In genomic region chr1:23556661-23557470, GRCh38 we compare ENCODE assay signal across 8 cellular contexts. TPM values are rescaled to one million over a fixed set of nuclear protein-coding genes. Genes with fewer than 3 reads are reported as not detected.
DNase-seq lines count a peak whose midpoint lies in the region; ATAC-seq and TF ChIP-seq lines count a peak whose summit lies in the region.

No MANE protein-coding gene starts in this region.

- POLR2A ChIA-PET in activated CD4-positive, alpha-beta T cell treated with anti-CD3 and anti-CD28 coated beads for 36 hours (lab: Charles Lee), result interaction anchor here (0.6 to 0.9 kb wide), 3 partner anchors 57 to 78 kb away, joined by 3 to 4 read pairs (median 3); no protein-coding TSS in a partner anchor

- peaks cover 23% of the 10 kb centered on the region for H3K36me3 Mint-ChIP-seq in activated CD4-positive, alpha-beta T cell treated with anti-CD3 and anti-CD28 coated beads for 36 hours (ENCODE audit: low read depth)

- peaks cover 45% of the 10 kb centered on the region for H3F3A ChIP-seq in SU-DHL-6 (ENCODE audit: insufficient read depth)

- peaks cover 5% of the 10 kb centered on the region for H3K27me3 Mint-ChIP-seq in activated CD4-positive, alpha-beta T cell treated with anti-CD3 and anti-CD28 coated beads for 36 hours

- H3K9ac ChIP-seq in SU-DHL-6 (ENCODE audit: low read length), result peak overlapping the region; percentile 88

- DNase-seq in activated CD4-positive, alpha-beta T cell treated with anti-CD3 and anti-CD28 coated beads for 36 hours, result peak; percentile 23
- DNase-seq in activated CD4-positive, alpha-beta T cell treated with anti-CD3 and anti-CD28 coated beads for 4 hours, result no peak
- DNase-seq in fibroblast of the aortic adventitia (ENCODE audit: low read depth) (peak; percentile 75), skeletal muscle cell (ENCODE audit: low read depth) (no peak), inferior parietal cortex (ENCODE audit: extremely low spot score) (no peak), DMS153 (lab: John Stamatoyannopoulos, UW) (no peak)
- no peak for DNase-seq in stimulated activated CD4-positive, alpha-beta T cell treated with anti-CD3 and anti-CD28 coated beads, Interleukin-15, amount 100 ng/mL, for 24 hours

- no peak for TF ChIP-seq CTCF in SU-DHL-6 (IDR thresholded peaks at IDR 0.05; ENCODE audit: insufficient read depth, low read length, poor library complexity, severe bottlenecking)
- TF ChIP-seq CTCF in fibroblast of the aortic adventitia (IDR thresholded peaks at IDR 0.05; ENCODE audit: insufficient read depth, low read length), result no peak

- peak overlapping the region; percentile 86 for H3K27ac ChIP-seq in SU-DHL-6 (ENCODE audit: low read depth, low read length)

- no peaks in the 10 kb centered on the region for H3K9me3 Mint-ChIP-seq in activated CD4-positive, alpha-beta T cell treated with anti-CD3 and anti-CD28 coated beads for 36 hours (ENCODE audit: low read depth)

- no peaks in the 10 kb centered on the region for H4K20me1 ChIP-seq in SU-DHL-6 (ENCODE audit: low read depth, low read length)

- H3K4me3 ChIP-seq in SU-DHL-6 (ENCODE audit: insufficient read depth, low read length, poor library complexity, severe bottlenecking) (peak overlapping the region; percentile 84), fibroblast of the aortic adventitia (ENCODE audit: low read depth, low read length) (peak overlapping the region; percentile 78), skeletal muscle cell (ENCODE audit: low read depth, low read length) (peak overlapping the region; percentile 85)

- no peak overlapping the region for H2AFZ ChIP-seq in SU-DHL-6 (ENCODE audit: low read depth, low read length, severe bottlenecking)

- no peaks in the 10 kb centered on the region for H3K27me3 ChIP-seq in SU-DHL-6 (ENCODE audit: low read length)

- H3K27ac Mint-ChIP-seq in activated CD4-positive, alpha-beta T cell treated with anti-CD3 and anti-CD28 coated beads for 36 hours, result peak overlapping the region; percentile 79

- no peaks in the 10 kb centered on the region for H3K9me2 ChIP-seq in SU-DHL-6 (replicated peaks; ENCODE audit: insufficient read depth, low read length)

- peaks cover 56% of the 10 kb centered on the region for H3K4me1 Mint-ChIP-seq in activated CD4-positive, alpha-beta T cell treated with anti-CD3 and anti-CD28 coated beads for 36 hours

- ATAC-seq in activated CD4-positive, alpha-beta T cell treated with anti-CD3 and anti-CD28 coated beads for 36 hours, result no peak

- H3K79me2 ChIP-seq in SU-DHL-6 (ENCODE audit: insufficient read depth, low read length), result peaks cover 9% of the 10 kb centered on the region

- H3K4me2 ChIP-seq in SU-DHL-6 (ENCODE audit: low read depth, low read length, poor library complexity, severe bottlenecking), result peak overlapping the region; percentile 82

- CTCF ChIA-PET in activated CD4-positive, alpha-beta T cell treated with anti-CD3 and anti-CD28 coated beads for 36 hours (lab: Charles Lee), result interaction anchor here (1.0 to 21.5 kb wide), 10 partner anchors 9 to 78 kb away, joined by 3 to 678 read pairs (median 6); no protein-coding TSS in a partner anchor

- intact Hi-C loops in activated CD4-positive, alpha-beta T cell treated with anti-CD3 and anti-CD28 coated beads for 36 hours (cut with DNase I, micrococcal nuclease), result loop anchor here in 1 of 2 experiments (5.0 kb wide), 2 partner anchors 35 to 400 kb away; partner anchors contain the start of gene PNRC2

- H3K9me3 ChIP-seq in SU-DHL-6 (ENCODE audit: insufficient read depth, low read length), result no peaks in the 10 kb centered on the region

- H3K36me3 ChIP-seq in SU-DHL-6 (ENCODE audit: low read length), result no peaks in the 10 kb centered on the region

- peak overlapping the region; percentile 94 for H3K4me3 Mint-ChIP-seq in activated CD4-positive, alpha-beta T cell treated with anti-CD3 and anti-CD28 coated beads for 36 hours

RNA-seq across cellular contexts. Expression of gene ID3, which starts 2.4 kb away (rescaled TPM):
- total RNA-seq in activated CD4-positive, alpha-beta T cell treated with anti-CD3 and anti-CD28 coated beads for 36 hours, result 10 to 100 TPM; 42.6 to 43.9 TPM
- 51.8 and 673 TPM in 2 replicates for total RNA-seq in fibroblast of the aortic adventitia (ENCODE audit: low replicate concordance)

RNA-seq across cellular contexts. Expression of gene E2F2, which starts 25.8 kb away (rescaled TPM):
- total RNA-seq in activated CD4-positive, alpha-beta T cell treated with anti-CD3 and anti-CD28 coated beads for 36 hours, result 10 to 100 TPM; 25.0 to 32.0 TPM
- total RNA-seq in fibroblast of the aortic adventitia (ENCODE audit: low replicate concordance), result 5.6 TPM in 1 of 2 replicates, not detected in the other

Comparison
In these comparisons a context has a peak if more than half of its experiments do, and no peak if none do; other contexts are left out.
1. DNase-seq: peak in activated CD4-positive, alpha-beta T cell treated with anti-CD3 and anti-CD28 coated beads for 36 hours (single experiment) and fibroblast of the aortic adventitia (single experiment); none in activated CD4-positive, alpha-beta T cell treated with anti-CD3 and anti-CD28 coated beads for 4 hours (0 of 2), skeletal muscle cell (single experiment), inferior parietal cortex (single experiment), DMS153 (single experiment) and stimulated activated CD4-positive, alpha-beta T cell treated with anti-CD3 and anti-CD28 coated beads, Interleukin-15, amount 100 ng/mL, for 24 hours (single experiment).
2. Peak in every context shown above with its lines, with median percentiles within 50 percentile points of each other: H3K4me3 ChIP-seq.